Comparison of ENCODE assay signal across 1 cellular context in genomic region chr5:96776606-96777005, GRCh38.
TF ChIP-seq lines count a peak whose summit lies in the region.

No MANE protein-coding gene starts in this region.

TF ChIP-seq in endothelial cell of umbilical vein, 7 proteins besides CTCF, POLR2A, EP300 and RAD21:
- TF ChIP-seq POLR2AphosphoS5 (IDR thresholded peaks at IDR 0.05; ENCODE audit: insufficient read depth, low read depth, low read length), result no peak
- TF ChIP-seq MYC (IDR thresholded peaks at IDR 0.05; ENCODE audit: low read depth, low read length), result no peak
- TF ChIP-seq FOS (IDR thresholded peaks at IDR 0.05; ENCODE audit: borderline replicate concordance, insufficient read depth, low read length), result no peak
- no peak for TF ChIP-seq EZH2 (IDR thresholded peaks at IDR 0.05; ENCODE audit: borderline replicate concordance, low read depth, low read length, severe bottlenecking)
- no peak for TF ChIP-seq JUN (IDR thresholded peaks at IDR 0.05; ENCODE audit: borderline replicate concordance, insufficient read depth, insufficient read length, low read depth)
- TF ChIP-seq GATA2 (IDR thresholded peaks at IDR 0.05; ENCODE audit: insufficient read depth, insufficient read length, low read depth, low read length), result no peak
- no peak for TF ChIP-seq MAX (IDR thresholded peaks at IDR 0.05; ENCODE audit: insufficient read depth, insufficient read length)
